ENCODE assay signal across 21 cellular contexts in the genomic region with DNA sequence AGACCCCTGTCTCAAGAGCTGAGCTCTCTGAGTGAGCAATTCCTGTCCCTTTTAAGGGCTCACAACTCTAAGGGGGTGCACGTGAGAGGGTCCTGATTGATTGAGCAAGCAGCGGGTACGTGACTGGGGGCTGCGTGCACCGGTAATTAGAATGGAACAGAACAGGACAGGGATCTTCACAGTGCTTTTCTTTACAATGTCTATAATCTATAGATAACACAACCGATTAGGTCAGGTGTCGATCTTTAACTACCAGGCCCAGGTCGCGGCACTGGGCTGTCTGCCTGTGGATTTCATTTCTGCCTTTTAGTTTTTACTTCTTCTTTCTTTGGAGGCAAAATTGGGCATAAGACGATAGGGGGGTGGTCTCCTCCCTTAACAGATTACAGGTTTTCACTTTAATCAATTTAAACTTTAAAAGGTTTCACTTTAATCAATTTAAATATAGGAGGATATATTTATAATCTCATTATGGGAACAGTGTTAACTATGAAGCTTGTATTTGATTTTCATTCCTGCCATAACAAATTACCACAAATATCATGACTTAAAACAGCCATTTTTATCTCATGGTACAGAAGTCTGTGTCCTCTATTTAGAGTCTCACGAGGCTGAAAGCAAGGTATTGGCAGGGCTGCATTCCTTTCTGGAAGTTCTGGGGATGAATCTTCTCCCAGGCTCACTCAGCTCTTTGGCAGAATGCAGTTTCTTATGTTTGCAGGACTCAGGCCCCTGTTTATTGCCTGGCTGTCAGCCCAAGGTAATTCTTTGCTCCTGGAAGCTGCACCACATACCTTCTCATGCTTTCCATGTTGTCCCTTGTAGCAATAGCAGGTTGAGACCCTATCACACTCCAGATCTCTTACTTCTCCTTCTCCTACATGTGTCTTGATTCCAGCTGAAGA. TPM values are rescaled to one million over a fixed set of nuclear protein-coding genes. Genes with fewer than 3 reads are reported as not detected.
DNase-seq lines count a peak whose midpoint lies in the region; ATAC-seq and TF ChIP-seq lines count a peak whose summit lies in the region.
"Had no signal": no experiment of that assay in that cellular context is flagged by ENCODE, and none has a peak within 500 bp of the region (broad histone marks: within the 10 kb centered on the region; RNA-seq: fewer than 3 reads in every experiment).

No MANE protein-coding gene starts in this region.

- H3K27ac ChIP-seq in SK-N-SH (ENCODE audit: low read depth in 2 of 2, low read length in 1 of 2): peak overlapping the region in 1 of 2 experiments; percentile 60; a peak in 2 of 4 replicates
- peak overlapping the region; percentile 82 to 91 (median 86) for H3K27ac ChIP-seq in gastrocnemius medialis
- H3K27ac ChIP-seq: SJSA1, thyroid gland had no signal

- no peak for ATAC-seq in gastrocnemius medialis
- no peak for ATAC-seq in GM21529 (IDR thresholded peaks at IDR 0.05; ENCODE audit: unreplicated experiment)
- ATAC-seq: activated T-cell treated with anti-CD3 and anti-CD28 coated beads, Interleukin-2, amount 50 U/mL, for 4 hours; stimulated activated naive CD8-positive, alpha-beta T cell treated with anti-CD3 and anti-CD28 coated beads, Interleukin-15, Interleukin-2, amounts not matched to agents 100 U/mL and 50 U/mL, for 24 hours; T-helper 17 cell had no signal

- no peaks in the 10 kb centered on the region for H3K36me3 ChIP-seq in SK-N-SH (replicated peaks in 1 of 2; ENCODE audit: control insufficient read depth in 1 of 2, insufficient read depth in 2 of 2, low read length in 1 of 2)
- H3K36me3 ChIP-seq in gastrocnemius medialis: no peaks in the 10 kb centered on the region
- H3K36me3 ChIP-seq: SJSA1, thyroid gland had no signal

- no peak for TF ChIP-seq POLR2A in gastrocnemius medialis (IDR thresholded peaks at IDR 0.05)

- no peak for TF ChIP-seq EP300 in SK-N-SH (IDR thresholded peaks at IDR 0.05; ENCODE audit: borderline replicate concordance in 1 of 2, low read depth in 1 of 2, low read length in 1 of 2)

- POLR2A ChIA-PET in SK-N-SH (lab: Yijun Ruan, JAX): no interaction called here

- intact Hi-C loops in gastrocnemius medialis (cut with DNase I; ENCODE audit: low total_unique reads): no loop called here

- CTCF ChIA-PET in SK-N-SH (lab: Yijun Ruan, JAX): interaction anchor here (0.8 kb wide), 1 partner anchor 66 kb away, joined by 3 read pairs; no protein-coding TSS in a partner anchor

- H3K9me2 ChIP-seq in SK-N-SH: no peaks in the 10 kb centered on the region

- no peak overlapping the region for H3K9ac ChIP-seq in SK-N-SH

- H3K4me3 ChIP-seq in SK-N-SH (ENCODE audit: low read depth in 2 of 2, low read length in 1 of 2) (no peak overlapping the region), gastrocnemius medialis (no peak overlapping the region)
- H3K4me3 ChIP-seq: SJSA1, thyroid gland had no signal

- H3K4me2 ChIP-seq in SK-N-SH: no peak overlapping the region

- H3K79me2 ChIP-seq in SK-N-SH (ENCODE audit: insufficient read depth): no peaks in the 10 kb centered on the region

- TF ChIP-seq CTCF in SK-N-SH (IDR thresholded peaks at IDR 0.05) (no peak), gastrocnemius medialis (IDR thresholded peaks at IDR 0.05 in 4 of 5, conservative IDR thresholded peaks at IDR 0.05 in 1 of 5) (no peak), GM20000 (IDR thresholded peaks at IDR 0.05; ENCODE audit: extremely low read depth, missing control alignments) (no peak)

- no peaks in the 10 kb centered on the region for H3K9me3 ChIP-seq in SK-N-SH
- no peaks in the 10 kb centered on the region for H3K9me3 ChIP-seq in gastrocnemius medialis
- H3K9me3 ChIP-seq: SJSA1, thyroid gland had no signal

- 73% methylated on average over 11 of the region's 11 CpGs for WGBS in SK-N-SH (ENCODE audit: low lambda C conversion rate)

- peak; percentile 20 for DNase-seq in GM03348 (ENCODE audit: low spot score)
- DNase-seq in SK-N-SH: no peak
- peak; percentile 79 for DNase-seq in islet precursor cell
- DNase-seq in gastrocnemius medialis: no peak
- DNase-seq in nucleus accumbens (lab: John Stamatoyannopoulos, UW): no peak
- DNase-seq in GM20000 (ENCODE audit: low spot score): no peak
- no peak for DNase-seq in NCI-H2171 treated with DMSO at 0.1 percent for 48 hours (lab: John Stamatoyannopoulos, UW)
- DNase-seq: activated CD4-positive, alpha-beta T cell treated with anti-CD3 and anti-CD28 coated beads for 48 hours; activated naive CD4-positive, alpha-beta T cell treated with anti-CD3 and anti-CD28 coated beads for 36 hours; activated T-cell treated with anti-CD3 and anti-CD28 coated beads, Interleukin-2, amount 50 U/mL, for 4 hours; amniotic stem cell; caudate nucleus; NCI-H1694 treated with DMSO at 0.1 percent for 48 hours; NCI-H526 treated with DMSO at 0.1 percent for 48 hours; occipital lobe; retina; stimulated activated naive CD8-positive, alpha-beta T cell treated with anti-CD3 and anti-CD28 coated beads, Interleukin-15, Interleukin-2, amounts not matched to agents 100 U/mL and 50 U/mL, for 24 hours; T-helper 17 cell; thyroid gland had no signal

- H3K4me1 ChIP-seq in SK-N-SH (ENCODE audit: control insufficient read depth in 1 of 2, insufficient read depth in 2 of 2, low read depth in 1 of 2, low read length in 1 of 2): peaks cover 7 to 18% of the 10 kb centered on the region in 2 experiments; a peak in 3 of 4 replicates
- H3K4me1 ChIP-seq in gastrocnemius medialis: peaks cover 62 to 69% of the 10 kb centered on the region in 2 donors

- in situ Hi-C loops in gastrocnemius medialis (cut with MboI; ENCODE audit: low sequenced_read_pairs in 4 of 4): no loop called here

- H2AFZ ChIP-seq in SK-N-SH (ENCODE audit: low read depth): no peak overlapping the region

- H3K27me3 ChIP-seq in SK-N-SH (ENCODE audit: insufficient read depth) (no peaks in the 10 kb centered on the region), gastrocnemius medialis (no peaks in the 10 kb centered on the region)
- H3K27me3 ChIP-seq: SJSA1, thyroid gland had no signal

- H3F3A ChIP-seq in SK-N-SH (replicated peaks; ENCODE audit: insufficient read depth): peaks cover 33% of the 10 kb centered on the region

- TF ChIP-seq RAD21 in SK-N-SH (IDR thresholded peaks at IDR 0.05; ENCODE audit: low read length): no peak

- no peaks in the 10 kb centered on the region for H4K20me1 ChIP-seq in SK-N-SH (ENCODE audit: insufficient read depth)

TF ChIP-seq in SK-N-SH, 30 proteins besides CTCF, POLR2A, EP300 and RAD21:
- 0 out of 2 replicates have a peak, but pooled peaks have one; percentile 17 for TF ChIP-seq GATA2 (CRISPR knock-in tag; IDR thresholded peaks at IDR 0.05)
- TF ChIP-seq GABPA (IDR thresholded peaks at IDR 0.05; ENCODE audit: low read depth): no peak

RNA-seq across cellular contexts. Expression of gene SPATA4, which starts 5.2 kb away (rescaled TPM):
- 0.21 and 0.34 TPM in 2 replicates for polyA plus RNA-seq in SK-N-SH (2012; rRNA removed)
- polyA plus RNA-seq in SK-N-SH (2012; cell fraction: cytosol; rRNA removed): 0.17 and 0.23 TPM in 2 replicates
- 0.31 and 0.36 TPM in 2 replicates for polyA plus RNA-seq in SK-N-SH (2012; cell fraction: nucleus; rRNA removed)
- total RNA-seq in gastrocnemius medialis: under 1 TPM in 2 of 4 donors, not detected in 2; 0.22 to 0.29 TPM
- total RNA-seq: activated naive CD4-positive, alpha-beta T cell treated with anti-CD3 and anti-CD28 coated beads for 36 hours; activated T-cell treated with anti-CD3 and anti-CD28 coated beads, Interleukin-2, amount 50 U/mL, for 4 hours; SJSA1; T-helper 17 cell had no signal

Comparison
In these comparisons a context has a peak if more than half of its experiments do, and no peak if none do; other contexts are left out.
1. DNase-seq: peak in GM03348 (single experiment) and islet precursor cell (single experiment); none in SK-N-SH (single experiment), gastrocnemius medialis (0 of 2), nucleus accumbens (0 of 56), GM20000 (single experiment) and NCI-H2171 treated with DMSO at 0.1 percent for 48 hours (single experiment).